8 cellular contexts compared by ENCODE assay signal in the genomic region with DNA sequence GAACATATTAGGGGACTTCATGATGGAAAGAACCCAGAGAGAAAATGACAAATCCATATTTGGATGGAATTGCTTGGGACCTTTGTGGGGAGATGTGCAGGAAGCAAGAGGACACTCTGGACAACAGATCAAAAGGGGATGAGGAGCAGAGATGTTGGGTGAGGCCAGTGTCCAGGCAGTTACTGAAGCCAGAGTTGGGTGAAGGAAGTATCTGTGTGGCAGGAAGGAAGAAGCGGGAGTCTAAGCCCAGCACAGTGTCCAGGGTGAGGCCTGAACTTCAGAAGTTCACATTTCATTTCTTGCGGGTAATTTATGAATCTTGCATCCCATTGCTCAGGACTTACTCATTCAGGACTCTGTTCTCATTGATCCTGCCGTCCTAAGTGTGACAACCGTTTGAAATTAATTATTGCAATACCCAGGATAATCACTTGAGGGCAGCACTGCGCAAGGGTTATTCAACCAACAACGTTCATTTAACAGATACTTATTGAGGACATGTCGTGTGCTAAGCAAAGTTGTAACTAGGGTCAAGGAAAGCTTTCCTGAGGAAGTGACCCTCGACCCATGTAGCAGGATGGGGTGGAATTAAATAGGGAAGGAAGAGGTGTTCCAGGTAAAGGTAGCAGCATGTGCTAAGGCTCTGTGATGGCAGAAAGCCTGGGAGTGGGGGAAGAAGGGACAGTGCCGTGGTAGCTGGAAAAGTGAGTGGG.
A peak's percentile ranks its signal among the peaks of the same experiment; 100 is the strongest.
DNase-seq lines count a peak whose midpoint lies in the region; ATAC-seq lines count a peak whose summit lies in the region.

No MANE protein-coding gene starts in this region.

- ATAC-seq in GM18907 (IDR thresholded peaks at IDR 0.05; ENCODE audit: unreplicated experiment) (peak; percentile 64), GM18858 (IDR thresholded peaks at IDR 0.05; ENCODE audit: unreplicated experiment) (no peak)

- in situ Hi-C loops in KBM-7 (cut with MboI; ENCODE audit: low pct_unique_long_range_greater_than_20kb, low sequenced_read_pairs), result loop anchor here (10.0 kb wide), 1 partner anchor 488 kb away; no protein-coding TSS in a partner anchor

- H3K27ac Mint-ChIP-seq in activated naive CD8-positive, alpha-beta T cell treated with anti-CD3 and anti-CD28 coated beads for 36 hours, result peak overlapping the region; percentile 8

- DNase-seq in AG20443 (ENCODE audit: low spot score), result peak; percentile 33
- DNase-seq in KBM-7, result peak; percentile 84
- DNase-seq in SW 1271 (lab: John Stamatoyannopoulos, UW), result peak; percentile 26 to 58
- DNase-seq in activated naive CD8-positive, alpha-beta T cell treated with anti-CD3 and anti-CD28 coated beads for 36 hours, result peak; percentile 43
- peak; percentile 26 for DNase-seq in hepatic stellate cell (ENCODE audit: low spot score)
- peak; percentile 50 for DNase-seq in stimulated activated CD4-positive, alpha-beta T cell treated with anti-CD3 and anti-CD28 coated beads, Interleukin-2, amount 100 ng/mL, for 4 hours (ENCODE audit: low read depth)

- H3K27me3 Mint-ChIP-seq in activated naive CD8-positive, alpha-beta T cell treated with anti-CD3 and anti-CD28 coated beads for 36 hours, result peaks cover 22% of the 10 kb centered on the region

- H3K9me3 Mint-ChIP-seq in activated naive CD8-positive, alpha-beta T cell treated with anti-CD3 and anti-CD28 coated beads for 36 hours, result peaks cover 3% of the 10 kb centered on the region

- peaks cover 7% of the 10 kb centered on the region for H3K4me1 Mint-ChIP-seq in activated naive CD8-positive, alpha-beta T cell treated with anti-CD3 and anti-CD28 coated beads for 36 hours

- peak overlapping the region; percentile 38 for H3K4me3 Mint-ChIP-seq in activated naive CD8-positive, alpha-beta T cell treated with anti-CD3 and anti-CD28 coated beads for 36 hours

- H3K36me3 Mint-ChIP-seq in activated naive CD8-positive, alpha-beta T cell treated with anti-CD3 and anti-CD28 coated beads for 36 hours, result peaks cover 4% of the 10 kb centered on the region

Comparison
In these comparisons a context has a peak if more than half of its experiments do, and no peak if none do; other contexts are left out.
1. DNase-seq: peak in every context shown above with its lines; median percentile 84 in KBM-7; 50 in stimulated activated CD4-positive, alpha-beta T cell treated with anti-CD3 and anti-CD28 coated beads, Interleukin-2, amount 100 ng/mL, for 4 hours; 43 in activated naive CD8-positive, alpha-beta T cell treated with anti-CD3 and anti-CD28 coated beads for 36 hours; 42 in SW 1271; 33 in AG20443; 26 in hepatic stellate cell.